Comparison of ENCODE assay signal across 14 cellular contexts in the genomic region with DNA sequence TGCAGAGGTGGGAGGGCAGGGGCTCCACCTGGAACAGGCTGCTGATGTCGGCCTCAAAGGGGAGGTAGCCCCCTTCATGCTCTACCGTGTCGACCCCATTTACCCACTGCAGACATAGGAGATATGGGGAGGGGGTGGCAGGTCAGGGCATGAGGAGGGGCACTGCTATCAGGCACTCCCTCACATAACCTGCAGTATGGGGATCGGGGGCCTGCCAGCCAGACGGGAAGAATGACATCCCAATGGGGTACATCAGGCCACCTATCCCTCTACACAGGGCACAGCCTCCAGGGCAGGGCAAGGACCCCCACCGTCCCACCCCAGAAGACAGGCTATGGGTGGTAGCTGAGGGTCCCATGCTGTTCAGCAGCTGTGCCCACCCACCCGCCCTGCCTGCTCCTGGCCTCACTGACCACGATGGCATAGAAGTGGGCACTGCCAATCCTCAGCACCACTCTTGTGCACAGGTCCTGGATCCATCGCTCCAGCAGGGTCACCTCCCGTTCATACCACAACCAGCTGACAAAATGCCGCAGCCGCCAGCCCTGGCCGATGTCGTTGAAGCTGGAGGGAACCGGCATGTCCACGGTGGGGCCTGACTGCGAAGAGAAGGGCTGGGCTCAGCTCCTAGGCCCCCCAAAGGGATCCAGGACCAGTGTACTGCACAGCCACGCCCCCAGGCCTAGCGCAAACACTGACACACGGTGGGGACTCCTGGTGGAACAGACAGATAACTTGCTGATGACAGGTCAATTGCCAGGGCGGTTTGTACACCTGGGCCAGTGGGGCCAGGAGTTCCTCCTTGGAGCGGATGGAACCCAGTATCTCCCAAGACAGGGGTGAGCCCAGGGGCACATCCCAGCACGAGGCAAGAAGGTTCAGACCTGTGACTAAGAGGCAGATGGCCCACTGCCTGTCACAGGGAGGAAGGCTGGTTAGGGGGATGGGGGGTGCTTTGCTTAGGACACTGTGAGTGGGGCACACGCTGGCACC. TPM values are rescaled to one million over a fixed set of nuclear protein-coding genes. Genes with fewer than 3 reads are reported as not detected.
DNase-seq lines count a peak whose midpoint lies in the region; ATAC-seq and TF ChIP-seq lines count a peak whose summit lies in the region.
"Had no signal": no experiment of that assay in that cellular context is flagged by ENCODE, and none has a peak within 500 bp of the region (broad histone marks: within the 10 kb centered on the region; RNA-seq: fewer than 3 reads in every experiment).

No MANE protein-coding gene starts in this region.

- intact Hi-C loops in CD8-positive, alpha-beta T cell (cut with DNase I, micrococcal nuclease), result loop anchor here (5.0 to 10.0 kb wide), 2 partner anchors 52 to 440 kb away; a partner anchor contains a TSS
- intact Hi-C loops in thyroid gland (cut with DNase I), result no loop called here

- no peaks in the 10 kb centered on the region for H3K9me3 ChIP-seq in CD8-positive, alpha-beta T cell (ENCODE audit: low read length)
- no peaks in the 10 kb centered on the region for H3K9me3 ChIP-seq in thyroid gland
- H3K9me3 ChIP-seq in MG63, result no peaks in the 10 kb centered on the region
- H3K9me3 ChIP-seq: HAP-1, left ventricle myocardium inferior had no signal

- no peaks in the 10 kb centered on the region for H3K27me3 Mint-ChIP-seq in CD8-positive, alpha-beta T cell (ENCODE audit: low read depth)
- H3K27me3 Mint-ChIP-seq in GM23338 (ENCODE audit: insufficient read depth, low read depth, poor library complexity) (no peaks in the 10 kb centered on the region), nephron progenitor cell (ENCODE audit: low read depth, poor library complexity) (no peaks in the 10 kb centered on the region)
- no peaks in the 10 kb centered on the region for H3K27me3 Mint-ChIP-seq in activated naive CD8-positive, alpha-beta T cell treated with anti-CD3 and anti-CD28 coated beads for 36 hours

- H3K4me1 Mint-ChIP-seq in CD8-positive, alpha-beta T cell (ENCODE audit: low read depth), result peaks cover 33% of the 10 kb centered on the region
- peaks cover 4% of the 10 kb centered on the region; the same call in 2 of the 3 replicates for H3K4me1 Mint-ChIP-seq in GM23338
- H3K4me1 Mint-ChIP-seq in activated naive CD8-positive, alpha-beta T cell treated with anti-CD3 and anti-CD28 coated beads for 36 hours, result peaks cover 28% of the 10 kb centered on the region
- peaks cover 12% of the 10 kb centered on the region for H3K4me1 Mint-ChIP-seq in nephron progenitor cell

- POLR2A ChIA-PET in CD8-positive, alpha-beta T cell (lab: Charles Lee), result interaction anchor here (1.7 kb wide), 1 partner anchor 18 kb away, joined by 6 read pairs; no protein-coding TSS in a partner anchor

- DNase-seq in CD8-positive, alpha-beta T cell, result no peak
- DNase-seq in GM23338 (ENCODE audit: low spot score) (no peak), nephron progenitor cell (no peak), thyroid gland (no peak), MG63 (no peak)
- DNase-seq in activated naive CD8-positive, alpha-beta T cell treated with anti-CD3 and anti-CD28 coated beads for 36 hours, result no peak
- DNase-seq: brain microvascular endothelial cell, head of caudate nucleus, left ventricle myocardium inferior had no signal

- 87 to 95% methylated on average over 13 to 15 of the region's 24 CpGs for WGBS in thyroid gland, 2 donors

- H3K36me3 Mint-ChIP-seq in CD8-positive, alpha-beta T cell, result peaks cover 40% of the 10 kb centered on the region
- H3K36me3 Mint-ChIP-seq in GM23338 (ENCODE audit: low read depth) (peaks cover 31% of the 10 kb centered on the region), nephron progenitor cell (ENCODE audit: low read depth) (peaks cover 26% of the 10 kb centered on the region)
- peaks cover 24% of the 10 kb centered on the region for H3K36me3 Mint-ChIP-seq in activated naive CD8-positive, alpha-beta T cell treated with anti-CD3 and anti-CD28 coated beads for 36 hours

- no peak overlapping the region for H3K4me2 ChIP-seq in GM23338

- no peaks in the 10 kb centered on the region for H3K9me3 Mint-ChIP-seq in CD8-positive, alpha-beta T cell
- H3K9me3 Mint-ChIP-seq in GM23338 (no peaks in the 10 kb centered on the region), nephron progenitor cell (no peaks in the 10 kb centered on the region)
- no peaks in the 10 kb centered on the region for H3K9me3 Mint-ChIP-seq in activated naive CD8-positive, alpha-beta T cell treated with anti-CD3 and anti-CD28 coated beads for 36 hours

- no peak overlapping the region for H2AFZ ChIP-seq in GM23338

- no peaks in the 10 kb centered on the region for H3F3A ChIP-seq in GM23338 (replicated peaks; ENCODE audit: low read depth)

- peak overlapping the region; percentile 79 for H3K27ac Mint-ChIP-seq in CD8-positive, alpha-beta T cell
- no peak overlapping the region for H3K27ac Mint-ChIP-seq in GM23338
- peak overlapping the region; percentile 63 for H3K27ac Mint-ChIP-seq in activated naive CD8-positive, alpha-beta T cell treated with anti-CD3 and anti-CD28 coated beads for 36 hours
- no peak overlapping the region for H3K27ac Mint-ChIP-seq in nephron progenitor cell

- peaks cover 15% of the 10 kb centered on the region for H3K4me1 ChIP-seq in CD8-positive, alpha-beta T cell (ENCODE audit: insufficient read depth, low read length)
- H3K4me1 ChIP-seq in GM23338 (ENCODE audit: insufficient read depth) (peaks cover 7% of the 10 kb centered on the region; the same call in 1 of the 2 replicates), thyroid gland (peaks cover 8 to 12% of the 10 kb centered on the region in 2 donors)
- H3K4me1 ChIP-seq: HAP-1 had no signal

- no peaks in the 10 kb centered on the region for H3K9me2 ChIP-seq in GM23338 (ENCODE audit: insufficient read depth)

- H3K4me3 ChIP-seq in CD8-positive, alpha-beta T cell (ENCODE audit: low read depth, low read length), result no peak overlapping the region
- H3K4me3 ChIP-seq in GM23338, result no peak overlapping the region
- no peak overlapping the region for H3K4me3 ChIP-seq in thyroid gland (replicated peaks in 1 of 3)
- no peak overlapping the region for H3K4me3 ChIP-seq in MG63

- TF ChIP-seq POLR2A in thyroid gland (IDR thresholded peaks at IDR 0.05), result no peak

- H3K36me3 ChIP-seq in CD8-positive, alpha-beta T cell (ENCODE audit: insufficient read depth, low read length), result peaks cover 10% of the 10 kb centered on the region
- H3K36me3 ChIP-seq in GM23338 (ENCODE audit: insufficient read depth) (peaks cover 13% of the 10 kb centered on the region), thyroid gland (peaks cover 0 to 18% of the 10 kb centered on the region in 2 donors), MG63 (peaks cover 10% of the 10 kb centered on the region)

- H3K27ac ChIP-seq in CD8-positive, alpha-beta T cell (ENCODE audit: low read depth, low read length), result no peak overlapping the region
- no peak overlapping the region for H3K27ac ChIP-seq in GM23338 (ENCODE audit: low read depth)
- H3K27ac ChIP-seq in thyroid gland, result no peak overlapping the region
- H3K27ac ChIP-seq: brain microvascular endothelial cell, left ventricle myocardium inferior had no signal

- peak overlapping the region; percentile 82 for H3K4me3 Mint-ChIP-seq in CD8-positive, alpha-beta T cell
- H3K4me3 Mint-ChIP-seq in GM23338, result peak overlapping the region; percentile 78; the same call in 2 of the 3 replicates
- H3K4me3 Mint-ChIP-seq in activated naive CD8-positive, alpha-beta T cell treated with anti-CD3 and anti-CD28 coated beads for 36 hours, result peak overlapping the region; percentile 78
- peak overlapping the region; percentile 80 for H3K4me3 Mint-ChIP-seq in nephron progenitor cell

- no peaks in the 10 kb centered on the region for H3K27me3 ChIP-seq in CD8-positive, alpha-beta T cell (ENCODE audit: insufficient read depth, low read length)
- no peaks in the 10 kb centered on the region for H3K27me3 ChIP-seq in GM23338 (ENCODE audit: insufficient read depth)
- H3K27me3 ChIP-seq in thyroid gland, result no peaks in the 10 kb centered on the region
- no peaks in the 10 kb centered on the region for H3K27me3 ChIP-seq in MG63
- H3K27me3 ChIP-seq: brain microvascular endothelial cell had no signal

- no peak for TF ChIP-seq CTCF in CD8-positive, alpha-beta T cell (IDR thresholded peaks at IDR 0.05)
- TF ChIP-seq CTCF in GM23338 (conservative IDR thresholded peaks at IDR 0.05; ENCODE audit: low read depth in 2 of 2) (no peak), nephron progenitor cell (IDR thresholded peaks at IDR 0.05) (no peak), thyroid gland (IDR thresholded peaks at IDR 0.05) (no peak)

- peaks cover 10% of the 10 kb centered on the region for H3K79me2 ChIP-seq in GM23338 (replicated peaks; ENCODE audit: insufficient read depth)

- CTCF ChIA-PET in CD8-positive, alpha-beta T cell (lab: Charles Lee), result no interaction called here

- no peak for ATAC-seq in CD8-positive, alpha-beta T cell
- ATAC-seq in GM23338 (no peak), HG03457 (IDR thresholded peaks at IDR 0.05; ENCODE audit: unreplicated experiment) (no peak)

- peaks cover 11% of the 10 kb centered on the region for H4K20me1 ChIP-seq in GM23338 (replicated peaks; ENCODE audit: insufficient read depth)

RNA-seq across cellular contexts. Expression of a gene that starts 24.1 kb away (rescaled TPM):
- total RNA-seq in CD8-positive, alpha-beta T cell, result 10 to 100 TPM; 24.7 to 26.2 TPM
- total RNA-seq in GM23338 (2014; rRNA removed; shearing (Covaris generic)), result not detected in 2 replicates
- 0.07 and 0.16 TPM in 2 replicates for polyA plus RNA-seq in GM23338 (2016; fragmentation: Nextera tagmentation; extraction: Ambion mirVana)
- total RNA-seq in activated naive CD8-positive, alpha-beta T cell treated with anti-CD3 and anti-CD28 coated beads for 36 hours, result 10 to 100 TPM; 17.1 to 17.4 TPM
- total RNA-seq in thyroid gland, result 1 to 10 TPM in 1 of 4 donors, under 1 TPM in 1, not detected in 2; 0.25 to 1.3 TPM
- total RNA-seq in MG63 (2014; rRNA removed; shearing (Covaris generic); ENCODE audit: low replicate concordance), result not detected in 2 replicates
- total RNA-seq: left ventricle myocardium inferior, pulmonary artery endothelial cell, subcutaneous adipose tissue had no signal

RNA-seq across cellular contexts. Expression of a gene that starts 36.0 kb away (rescaled TPM):
- 1 to 10 TPM; 1.7 to 1.9 TPM for total RNA-seq in CD8-positive, alpha-beta T cell
- total RNA-seq in GM23338 (2014; rRNA removed; shearing (Covaris generic)), result 2.6 TPM in 2 replicates
- 0.19 and 0.45 TPM in 2 replicates for polyA plus RNA-seq in GM23338 (2016; fragmentation: Nextera tagmentation; extraction: Ambion mirVana)
- 1 to 10 TPM; 1.9 to 2.4 TPM for total RNA-seq in activated naive CD8-positive, alpha-beta T cell treated with anti-CD3 and anti-CD28 coated beads for 36 hours
- total RNA-seq in thyroid gland, result 10 to 100 TPM in 1 of 4 donors, 1 to 10 TPM in 3; 5.0 to 10.7 (median 7.4) TPM
- total RNA-seq in MG63 (2014; rRNA removed; shearing (Covaris generic); ENCODE audit: low replicate concordance), result 2.4 and 3.9 TPM in 2 replicates

RNA-seq across cellular contexts. Expression of a gene that starts 39.3 kb away (rescaled TPM):
- total RNA-seq in CD8-positive, alpha-beta T cell, result 1 to 10 TPM in 1 of 2 experiments, not detected in 1; 1.0 TPM
- total RNA-seq in GM23338 (2014; rRNA removed; shearing (Covaris generic)), result not detected in 2 replicates
- polyA plus RNA-seq in GM23338 (2016; fragmentation: Nextera tagmentation; extraction: Ambion mirVana), result 1.1 and 2.1 TPM in 2 replicates
- under 1 TPM in 1 of 2 experiments, not detected in 1; 0.48 TPM for total RNA-seq in activated naive CD8-positive, alpha-beta T cell treated with anti-CD3 and anti-CD28 coated beads for 36 hours
- not detected for total RNA-seq in thyroid gland
- total RNA-seq in MG63 (2014; rRNA removed; shearing (Covaris generic); ENCODE audit: low replicate concordance), result not detected in 2 replicates
- total RNA-seq: activated CD8-positive, alpha-beta memory T cell treated with anti-CD3 and anti-CD28 coated beads for 36 hours; pulmonary artery endothelial cell had no signal

RNA-seq across cellular contexts. Expression of a gene that starts 47.9 kb away (rescaled TPM):
- under 1 TPM; 0.50 to 0.62 TPM for total RNA-seq in CD8-positive, alpha-beta T cell
- 3.6 and 5.7 TPM in 2 replicates for total RNA-seq in GM23338 (2014; rRNA removed; shearing (Covaris generic))
- polyA plus RNA-seq in GM23338 (2016; fragmentation: Nextera tagmentation; extraction: Ambion mirVana), result 9.3 and 10.1 TPM in 2 replicates
- total RNA-seq in activated naive CD8-positive, alpha-beta T cell treated with anti-CD3 and anti-CD28 coated beads for 36 hours, result under 1 TPM; 0.33 to 0.74 TPM
- not detected for total RNA-seq in thyroid gland
- 0.30 TPM in 1 of 2 replicates, not detected in the other for total RNA-seq in MG63 (2014; rRNA removed; shearing (Covaris generic); ENCODE audit: low replicate concordance)
- total RNA-seq: left ventricle myocardium inferior, subcutaneous adipose tissue had no signal

RNA-seq across cellular contexts. Expression of a gene that starts 52.9 kb away (rescaled TPM):
- total RNA-seq in CD8-positive, alpha-beta T cell, result 10 to 100 TPM; 40.7 to 52.4 TPM
- 1.2 and 11.4 TPM in 2 replicates for total RNA-seq in GM23338 (2014; rRNA removed; shearing (Covaris generic))
- 101 and 113 TPM in 2 replicates for polyA plus RNA-seq in GM23338 (2016; fragmentation: Nextera tagmentation; extraction: Ambion mirVana)
- 100 to 1,000 TPM; 224 to 241 TPM for total RNA-seq in activated naive CD8-positive, alpha-beta T cell treated with anti-CD3 and anti-CD28 coated beads for 36 hours
- 100 to 1,000 TPM in 1 of 4 donors, 10 to 100 TPM in 2, 1 to 10 TPM in 1; 9.4 to 154 (median 47.0) TPM for total RNA-seq in thyroid gland
- 0.26 TPM in 1 of 2 replicates, not detected in the other for total RNA-seq in MG63 (2014; rRNA removed; shearing (Covaris generic); ENCODE audit: low replicate concordance)

Comparison
In these comparisons a context has a peak if more than half of its experiments do, and no peak if none do; other contexts are left out.
1. H3K27ac Mint-ChIP-seq: peak in CD8-positive, alpha-beta T cell (single experiment) and activated naive CD8-positive, alpha-beta T cell treated with anti-CD3 and anti-CD28 coated beads for 36 hours (single experiment); none in GM23338 (single experiment) and nephron progenitor cell (single experiment).
2. RNA of a gene that starts 24.1 kb away (total RNA-seq): 24.7 to 26.2 TPM in CD8-positive, alpha-beta T cell and 17.1 to 17.4 TPM in activated naive CD8-positive, alpha-beta T cell treated with anti-CD3 and anti-CD28 coated beads for 36 hours; 0.25 to 1.3 TPM in thyroid gland, not detected in GM23338 and not detected in MG63; every median in the first group is over 4 times any median in the second.
3. Peak in every context shown above with its lines, with median percentiles within 50 percentile points of each other: H3K4me3 Mint-ChIP-seq.